8 cellular contexts compared by ENCODE assay signal in the genomic region with DNA sequence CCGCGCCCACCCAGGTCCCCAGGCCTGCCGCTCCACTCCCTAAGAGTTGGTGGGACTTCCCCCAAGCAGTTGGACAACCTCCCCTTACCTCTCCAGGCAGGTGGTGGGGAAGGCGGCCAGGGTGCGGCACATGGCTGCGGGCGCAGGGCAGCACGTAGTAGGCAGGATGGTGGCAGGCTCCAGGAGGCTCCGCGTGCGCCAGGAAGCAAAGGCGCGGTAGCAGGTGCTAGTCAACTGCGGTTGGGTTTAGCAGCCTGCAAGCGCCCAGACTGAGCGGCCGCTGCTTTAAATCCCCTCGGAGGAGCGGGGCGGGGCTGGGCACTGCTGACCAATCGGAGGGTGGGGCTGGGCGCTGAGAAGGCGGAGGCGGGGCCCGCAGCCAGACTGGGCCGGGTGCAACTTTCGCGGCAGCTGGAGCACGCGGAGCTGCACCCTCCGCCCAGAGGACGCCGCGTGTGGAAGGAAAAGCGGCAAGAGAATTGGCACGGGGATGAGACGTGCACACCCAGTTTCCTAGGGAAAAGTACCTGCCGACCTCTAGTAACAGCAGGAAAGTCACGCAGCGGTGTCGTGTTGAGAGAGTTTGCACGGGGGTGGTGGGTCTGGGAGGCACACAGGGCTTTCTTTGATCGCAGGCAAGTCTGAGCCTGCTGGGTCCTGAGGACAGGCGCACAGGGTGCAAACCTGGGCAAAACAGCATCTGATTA. TPM values are rescaled to one million over a fixed set of nuclear protein-coding genes. Genes with fewer than 3 reads are reported as not detected.
DNase-seq lines count a peak whose midpoint lies in the region; ATAC-seq and TF ChIP-seq lines count a peak whose summit lies in the region.

RGS16 (minus strand) TSS at position 262 of the 707 bp plus-strand sequence; CDS start at position 132, 130 bp downstream.

- H3K4me1 ChIP-seq in thyroid gland, result peaks cover 28 to 47% of the 10 kb centered on the region in 2 donors

- H3K4me1 Mint-ChIP-seq in osteocyte (ENCODE audit: unreplicated experiment), result peaks cover 22% of the 10 kb centered on the region

- intact Hi-C loops in thyroid gland (cut with DNase I), result no loop called here

- H3K4me3 ChIP-seq in thyroid gland (replicated peaks in 1 of 3), result peak within 1 kb of the TSS; percentile 73 to 94 (median 88)

- POLR2A ChIA-PET in GM10248 (lab: Yijun Ruan, JAX), result interaction anchor here (0.6 to 2.3 kb wide), 10 partner anchors 8 to 235 kb away, joined by 3 to 20 read pairs (median 4); partner anchors contain the start of gene RNASEL

- peak within 1 kb of the TSS; percentile 62 for H3K4me3 Mint-ChIP-seq in osteocyte (ENCODE audit: unreplicated experiment)

- peak; percentile 83 for ATAC-seq in HG02571 (IDR thresholded peaks at IDR 0.05; ENCODE audit: unreplicated experiment)
- peak; percentile 96 for ATAC-seq in SK-N-SH treated with all-trans-retinoic acid at 6 μM for 48 hours

- no peaks in the 10 kb centered on the region for H3K9me3 ChIP-seq in thyroid gland

- peak; percentile 97 for DNase-seq in GM10248 (ENCODE audit: extremely low spot score)
- DNase-seq in NCI-H1092 (lab: John Stamatoyannopoulos, UW), result peak; percentile 96
- DNase-seq in activated naive CD4-positive, alpha-beta T cell treated with anti-CD3 and anti-CD28 coated beads, Interleukin-2, amount 50 U/mL, for 16 hours, result peak; percentile 95
- DNase-seq in glomerular visceral epithelial cell (ENCODE audit: extremely low spot score), result peak; percentile 47
- peak; percentile 92 for DNase-seq in osteocyte (ENCODE audit: extremely low spot score, unreplicated experiment)
- peak; percentile 96 for DNase-seq in thyroid gland

- CTCF ChIA-PET in GM10248 (lab: Yijun Ruan, JAX), result interaction anchor here (0.9 to 41.1 kb wide), 9 partner anchors 8 to 182 kb away, joined by 3 to 1252 read pairs (median 4); partner anchors contain the start of gene NPL

- H3K36me3 Mint-ChIP-seq in osteocyte (ENCODE audit: unreplicated experiment), result peaks cover 3% of the 10 kb centered on the region

- 2 to 3% methylated on average over 26 to 36 of the region's 44 CpGs for WGBS in thyroid gland, 2 donors

- peaks cover 7% of the 10 kb centered on the region for H3K27me3 Mint-ChIP-seq in osteocyte (ENCODE audit: unreplicated experiment)

- TF ChIP-seq CTCF in GM10248 (IDR thresholded peaks at IDR 0.05; ENCODE audit: control extremely low read depth, extremely low read depth, low read depth, missing control alignments), result no peak
- no peak for TF ChIP-seq CTCF in osteocyte (IDR thresholded peaks at IDR 0.05)
- TF ChIP-seq CTCF in thyroid gland (IDR thresholded peaks at IDR 0.05), result peak in 1 of 6 experiments; percentile 6

- no peaks in the 10 kb centered on the region for H3K27me3 ChIP-seq in thyroid gland

- H3K27ac ChIP-seq in thyroid gland, result peak within 1 kb of the TSS; percentile 86 to 95 (median 90)

- peak; percentile 96 to 100 for TF ChIP-seq POLR2A in thyroid gland (IDR thresholded peaks at IDR 0.05)

- peaks cover 18 to 29% of the 10 kb centered on the region in 2 donors for H3K36me3 ChIP-seq in thyroid gland

- peak within 1 kb of the TSS; percentile 36 for H3K27ac Mint-ChIP-seq in osteocyte (ENCODE audit: unreplicated experiment)

- H3K9me3 Mint-ChIP-seq in osteocyte (ENCODE audit: unreplicated experiment), result no peaks in the 10 kb centered on the region

TF ChIP-seq in SK-N-SH treated with all-trans-retinoic acid at 6 μM for 48 hours, 23 proteins besides CTCF, POLR2A, EP300 and RAD21:
- TF ChIP-seq ZC3H10 (CRISPR knock-in tag; IDR thresholded peaks at IDR 0.05) (no peak), ESRRG (CRISPR knock-in tag; IDR thresholded peaks at IDR 0.05) (no peak), OSR1 (CRISPR knock-in tag; IDR thresholded peaks at IDR 0.05) (no peak), RARB (CRISPR knock-in tag; IDR thresholded peaks at IDR 0.05) (no peak), ISL1 (CRISPR knock-in tag; IDR thresholded peaks at IDR 0.05) (no peak), CSDC2 (CRISPR knock-in tag; IDR thresholded peaks at IDR 0.05) (no peak), GLIS3 (CRISPR knock-in tag; IDR thresholded peaks at IDR 0.05) (no peak), PPARA (CRISPR knock-in tag; IDR thresholded peaks at IDR 0.05; ENCODE audit: borderline replicate concordance) (no peak), ZFP3 (CRISPR knock-in tag; IDR thresholded peaks at IDR 0.05) (no peak), ZFP30 (CRISPR knock-in tag; IDR thresholded peaks at IDR 0.05) (no peak)
- TF ChIP-seq, protein P1, sequence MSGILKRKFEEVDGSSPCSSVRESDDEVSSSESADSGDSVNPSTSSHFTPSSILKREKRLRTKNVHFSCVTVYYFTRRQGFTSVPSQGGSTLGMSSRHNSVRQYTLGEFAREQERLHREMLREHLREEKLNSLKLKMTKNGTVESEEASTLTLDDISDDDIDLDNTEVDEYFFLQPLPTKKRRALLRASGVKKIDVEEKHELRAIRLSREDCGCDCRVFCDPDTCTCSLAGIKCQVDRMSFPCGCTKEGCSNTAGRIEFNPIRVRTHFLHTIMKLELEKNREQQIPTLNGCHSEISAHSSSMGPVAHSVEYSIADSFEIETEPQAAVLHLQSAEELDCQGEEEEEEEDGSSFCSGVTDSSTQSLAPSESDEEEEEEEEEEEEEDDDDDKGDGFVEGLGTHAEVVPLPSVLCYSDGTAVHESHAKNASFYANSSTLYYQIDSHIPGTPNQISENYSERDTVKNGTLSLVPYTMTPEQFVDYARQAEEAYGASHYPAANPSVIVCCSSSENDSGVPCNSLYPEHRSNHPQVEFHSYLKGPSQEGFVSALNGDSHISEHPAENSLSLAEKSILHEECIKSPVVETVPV (CRISPR knock-in tag; IDR thresholded peaks at IDR 0.05), result no peak
TF ChIP-seq in SK-N-SH treated with all-trans-retinoic acid at 6 μM for 48 hours: peak in this region for 0.

RNA-seq across cellular contexts. Expression of gene RGS16, which starts in this region (rescaled TPM):
- 0.48 and 1.1 TPM in 2 replicates for total RNA-seq in osteocyte
- total RNA-seq in thyroid gland, result 10 to 100 TPM; 22.2 to 35.7 (median 29.1) TPM

Comparison
In these comparisons a context has a peak if more than half of its experiments do, and no peak if none do; other contexts are left out.
1. Peak in every context shown above with its lines: DNase-seq, ATAC-seq, H3K4me3 ChIP-seq and H3K27ac ChIP-seq.
2. RNA of gene RGS16 (total RNA-seq): 22.2 to 35.7 TPM in thyroid gland; 0.48 to 1.1 TPM in osteocyte; every median in the first group is over 10 times any median in the second.
3. DNase-seq: peak in every context shown above with its lines; median percentile 97 in GM10248; 96 in NCI-H1092; 96 in thyroid gland; 95 in activated naive CD4-positive, alpha-beta T cell treated with anti-CD3 and anti-CD28 coated beads, Interleukin-2, amount 50 U/mL, for 16 hours; 92 in osteocyte; 47 in glomerular visceral epithelial cell.